Comparison of ENCODE assay signal across 18 cellular contexts in genomic region chr6:138310294-138310693, GRCh38.
A peak's percentile ranks its signal among the peaks of the same experiment; 100 is the strongest.
DNase-seq lines count a peak whose midpoint lies in the region; ATAC-seq and TF ChIP-seq lines count a peak whose summit lies in the region.
"Had no signal": no experiment of that assay in that cellular context is flagged by ENCODE, and none has a peak within 500 bp of the region (broad histone marks: within the 10 kb centered on the region; RNA-seq: fewer than 3 reads in every experiment).

No MANE protein-coding gene starts in this region.

- no peaks in the 10 kb centered on the region for H3K4me1 Mint-ChIP-seq in T-helper 17 cell
- H3K4me1 Mint-ChIP-seq: activated CD4-positive, alpha-beta T cell treated with anti-CD3 and anti-CD28 coated beads, Interleukin-2, amount 10 ng/mL, durations not matched to agents 7 days and 5 days had no signal

- TF ChIP-seq CTCF in fibroblast of pulmonary artery (IDR thresholded peaks at IDR 0.05; ENCODE audit: low read length, missing control alignments) (no peak), adrenal gland (IDR thresholded peaks at IDR 0.05) (no peak)

- H2AFZ ChIP-seq in Karpas-422 (ENCODE audit: low read length): no peak overlapping the region

- H3K4me1 ChIP-seq in Karpas-422 (ENCODE audit: low read length): no peaks in the 10 kb centered on the region
- H3K4me1 ChIP-seq in adrenal gland (replicated peaks in 1 of 2): no peaks in the 10 kb centered on the region
- H3K4me1 ChIP-seq: lower lobe of right lung, pancreas, testis had no signal

- no peaks in the 10 kb centered on the region for H3K36me3 Mint-ChIP-seq in T-helper 17 cell (ENCODE audit: low read depth)

- H3K27ac Mint-ChIP-seq in T-helper 17 cell: no peak overlapping the region
- H3K27ac Mint-ChIP-seq: activated CD4-positive, alpha-beta T cell treated with anti-CD3 and anti-CD28 coated beads, Interleukin-2, amount 10 ng/mL, durations not matched to agents 7 days and 5 days; activated naive CD4-positive, alpha-beta T cell treated with anti-CD3 and anti-CD28 coated beads for 36 hours; dendritic cell treated with granulocyte-macrophage colony-stimulating factor and Interleukin-4, amounts not matched to agents 40 ng/mL and 50 ng/mL, for 4 days had no signal

- 60 to 71% (median 67%) methylated on average over 3 of the region's 3 CpGs for WGBS in adrenal gland, 4 donors

- intact Hi-C loops in adrenal gland (cut with DNase I): no loop called here

- no peaks in the 10 kb centered on the region for H4K20me1 ChIP-seq in Karpas-422 (ENCODE audit: insufficient read depth, low read depth, low read length)

- no peak overlapping the region for H3K27ac ChIP-seq in Karpas-422 (ENCODE audit: low read length)
- H3K27ac ChIP-seq in adrenal gland: no peak overlapping the region
- H3K27ac ChIP-seq: lower lobe of right lung, pancreas, testis had no signal

- ATAC-seq in T-helper 17 cell: no peak

- DNase-seq in DMS53 (lab: John Stamatoyannopoulos, UW): peak; percentile 58
- peak; percentile 47 to 89 (median 60) for DNase-seq in NCI-H1417 (lab: John Stamatoyannopoulos, UW)
- peak; percentile 93 for DNase-seq in NCI-H748 (lab: John Stamatoyannopoulos, UW; ENCODE audit: unreplicated experiment)
- DNase-seq in fibroblast of pulmonary artery (ENCODE audit: low read depth): peak; percentile 10
- no peak for DNase-seq in A172 (ENCODE audit: low spot score)
- DNase-seq in T-helper 17 cell: no peak
- DNase-seq in Karpas-422: no peak
- no peak for DNase-seq in adrenal gland
- DNase-seq: activated CD4-positive, alpha-beta T cell treated with anti-CD3 and anti-CD28 coated beads, Interleukin-2, amount 10 ng/mL, durations not matched to agents 7 days and 5 days; activated naive CD4-positive, alpha-beta T cell treated with anti-CD3 and anti-CD28 coated beads for 36 hours; GF-D8; lower lobe of right lung; MV-4-11; NCI-H526 treated with DMSO at 0.1 percent for 48 hours; pancreas; testis had no signal

- no peak for TF ChIP-seq POLR2A in adrenal gland (IDR thresholded peaks at IDR 0.05)

- no peaks in the 10 kb centered on the region for H3K9me2 ChIP-seq in Karpas-422 (replicated peaks; ENCODE audit: insufficient read depth, low read length)

- H3K4me2 ChIP-seq in Karpas-422 (ENCODE audit: low read depth, low read length, poor library complexity, severe bottlenecking): no peak overlapping the region
- H3K4me2 ChIP-seq: smooth muscle cell had no signal

- H3K27me3 Mint-ChIP-seq in T-helper 17 cell: peaks cover 3% of the 10 kb centered on the region
- H3K27me3 Mint-ChIP-seq: dendritic cell treated with granulocyte-macrophage colony-stimulating factor and Interleukin-4, amounts not matched to agents 40 ng/mL and 50 ng/mL, for 4 days had no signal

- no peak overlapping the region for H3K9ac ChIP-seq in Karpas-422 (ENCODE audit: low read length)

- H3K4me3 Mint-ChIP-seq in T-helper 17 cell: no peak overlapping the region
- H3K4me3 Mint-ChIP-seq: activated CD4-positive, alpha-beta T cell treated with anti-CD3 and anti-CD28 coated beads, Interleukin-2, amount 10 ng/mL, durations not matched to agents 7 days and 5 days; activated naive CD4-positive, alpha-beta T cell treated with anti-CD3 and anti-CD28 coated beads for 36 hours; dendritic cell treated with granulocyte-macrophage colony-stimulating factor and Interleukin-4, amounts not matched to agents 40 ng/mL and 50 ng/mL, for 4 days had no signal

- H3K27me3 ChIP-seq in Karpas-422 (ENCODE audit: low read length) (no peaks in the 10 kb centered on the region), adrenal gland (no peaks in the 10 kb centered on the region)
- H3K27me3 ChIP-seq: pancreas, testis had no signal

- no peaks in the 10 kb centered on the region for H3K79me2 ChIP-seq in Karpas-422 (ENCODE audit: low read length)

- H3K4me3 ChIP-seq in fibroblast of pulmonary artery (replicated peaks; ENCODE audit: low read depth, low read length) (no peak overlapping the region), Karpas-422 (ENCODE audit: low read length) (no peak overlapping the region), adrenal gland (no peak overlapping the region)
- H3K4me3 ChIP-seq: lower lobe of right lung, pancreas, smooth muscle cell, testis had no signal

- no peaks in the 10 kb centered on the region for H3K36me3 ChIP-seq in Karpas-422 (ENCODE audit: insufficient read depth, low read length)
- H3K36me3 ChIP-seq in adrenal gland (replicated peaks in 1 of 2): no peaks in the 10 kb centered on the region

- H3K9me3 ChIP-seq in T-helper 17 cell (ENCODE audit: control insufficient read depth, low read length, poor library complexity, severe bottlenecking) (no peaks in the 10 kb centered on the region), Karpas-422 (ENCODE audit: low read length) (no peaks in the 10 kb centered on the region), adrenal gland (replicated peaks in 1 of 3) (no peaks in the 10 kb centered on the region)
- H3K9me3 ChIP-seq: lower lobe of right lung, pancreas, testis had no signal

Comparison
In these comparisons a context has a peak if more than half of its experiments do, and no peak if none do; other contexts are left out.
1. DNase-seq: peak in DMS53 (single experiment), NCI-H1417 (3 of 3), NCI-H748 (single experiment) and fibroblast of pulmonary artery (single experiment); none in A172 (single experiment), T-helper 17 cell (0 of 3), Karpas-422 (single experiment) and adrenal gland (0 of 7).